Comparison of ENCODE assay signal across 1 cellular context in the genomic region with DNA sequence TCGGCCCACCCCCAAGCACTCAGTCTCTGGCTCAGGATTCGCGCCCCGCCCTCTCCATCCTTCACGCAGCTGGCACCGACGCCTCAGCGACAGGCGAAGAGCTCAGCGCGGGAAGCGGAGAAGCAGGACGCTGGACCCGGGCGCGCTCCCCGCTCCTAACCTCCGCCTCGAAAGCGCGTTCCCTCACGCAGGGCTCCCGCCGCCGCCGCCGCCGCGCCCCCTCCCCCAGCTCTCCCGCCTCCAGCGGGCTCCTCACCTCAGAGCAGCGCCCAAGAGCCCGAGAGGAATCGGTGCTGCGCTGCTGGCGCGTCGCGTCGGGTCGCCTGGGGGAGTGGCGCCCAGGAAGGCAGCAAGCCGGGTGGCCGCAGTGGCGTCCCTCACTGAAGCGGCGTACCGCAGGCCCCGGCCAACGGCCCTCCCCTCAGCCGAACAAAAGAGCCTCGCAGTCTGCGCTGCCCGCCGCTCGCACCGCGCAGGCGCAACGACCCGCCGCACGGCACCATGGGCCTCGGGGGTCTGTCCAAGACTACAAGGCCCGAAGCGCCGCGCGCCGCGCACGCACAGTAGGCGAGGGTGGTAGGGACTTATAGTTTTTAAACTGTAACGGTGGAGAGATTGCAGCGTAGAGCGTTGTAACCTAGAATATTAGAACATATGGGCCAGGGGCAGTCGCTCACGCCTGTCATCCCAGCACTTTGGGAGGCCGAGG.
TF ChIP-seq lines count a peak whose summit lies in the region.

CBX1 (minus strand) TSS at position 467 of the 709 bp plus-strand sequence. CDS start 24,474 bp downstream, outside the sequence.

TF ChIP-seq in K562, 482 proteins besides CTCF, POLR2A, EP300 and RAD21 (continued from another document and continues in another):
- TF ChIP-seq, protein P1, sequence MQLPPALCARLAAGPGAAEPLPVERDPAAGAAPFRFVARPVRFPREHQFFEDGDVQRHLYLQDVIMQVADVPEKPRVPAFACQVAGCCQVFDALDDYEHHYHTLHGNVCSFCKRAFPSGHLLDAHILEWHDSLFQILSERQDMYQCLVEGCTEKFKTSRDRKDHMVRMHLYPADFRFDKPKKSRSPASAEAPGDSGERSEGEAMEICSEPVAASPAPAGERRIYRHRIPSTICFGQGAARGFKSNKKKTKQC (CRISPR knock-in tag; IDR thresholded peaks at IDR 0.05), result peak; percentile 88
- TF ChIP-seq NR1H2 (CRISPR knock-in tag; IDR thresholded peaks at IDR 0.05) (0 out of 2 replicates have a peak, but pooled peaks have one; percentile 26), NR2C1 (IDR thresholded peaks at IDR 0.05) (peak; percentile 60; the same call in 1 of the 2 replicates), NR2C1 (tag; IDR thresholded peaks at IDR 0.05) (peak; percentile 82), SRF (CRISPR knock-in tag; IDR thresholded peaks at IDR 0.05) (peak in 1 of 2 experiments; percentile 65; a peak in 1 of 4 replicates), VEZF1 (CRISPR knock-in tag; IDR thresholded peaks at IDR 0.05) (peak; percentile 77), ZNF778 (CRISPR knock-in tag; IDR thresholded peaks at IDR 0.05) (no peak), POLR2H (tag; IDR thresholded peaks at IDR 0.05; ENCODE audit: low read depth) (peak; percentile 51; the same call in 1 of the 2 replicates), PCBP1 (IDR thresholded peaks at IDR 0.05; ENCODE audit: low read depth, low read length, poor library complexity, severe bottlenecking) (peak; percentile 75), ZNF408 (CRISPR knock-in tag; IDR thresholded peaks at IDR 0.05; ENCODE audit: low read depth) (no peak), ZNF12 (CRISPR knock-in tag; IDR thresholded peaks at IDR 0.05) (no peak; the same call in 1 of the 2 replicates), TAF1 (IDR thresholded peaks at IDR 0.05; ENCODE audit: control insufficient read depth, extremely low read depth, insufficient read depth, low read length, severe bottlenecking) (no peak), ZNF146 (CRISPR knock-in tag; IDR thresholded peaks at IDR 0.05; ENCODE audit: unreplicated experiment) (no peak), CHD4 (IDR thresholded peaks at IDR 0.05; ENCODE audit: insufficient read depth, insufficient replicate concordance, low read depth, low read length, poor library complexity, severe bottlenecking) (peak; percentile 51), AFF1 (IDR thresholded peaks at IDR 0.05; ENCODE audit: low read depth in 1 of 2, partially characterized antibody in 2 of 2) (peak in 1 of 2 experiments; percentile 94), TOE1 (IDR thresholded peaks at IDR 0.05; ENCODE audit: borderline replicate concordance) (no peak), TOE1 (CRISPR knock-in tag; IDR thresholded peaks at IDR 0.05; ENCODE audit: borderline replicate concordance, low read depth) (0 out of 2 replicates have a peak, but pooled peaks have one; percentile 69), BCOR (IDR thresholded peaks at IDR 0.05) (peak; percentile 57; the same call in 1 of the 2 replicates), THAP12 (CRISPR knock-in tag; IDR thresholded peaks at IDR 0.05) (peak; percentile 79; the same call in 1 of the 2 replicates)
- TF ChIP-seq, protein P2, sequence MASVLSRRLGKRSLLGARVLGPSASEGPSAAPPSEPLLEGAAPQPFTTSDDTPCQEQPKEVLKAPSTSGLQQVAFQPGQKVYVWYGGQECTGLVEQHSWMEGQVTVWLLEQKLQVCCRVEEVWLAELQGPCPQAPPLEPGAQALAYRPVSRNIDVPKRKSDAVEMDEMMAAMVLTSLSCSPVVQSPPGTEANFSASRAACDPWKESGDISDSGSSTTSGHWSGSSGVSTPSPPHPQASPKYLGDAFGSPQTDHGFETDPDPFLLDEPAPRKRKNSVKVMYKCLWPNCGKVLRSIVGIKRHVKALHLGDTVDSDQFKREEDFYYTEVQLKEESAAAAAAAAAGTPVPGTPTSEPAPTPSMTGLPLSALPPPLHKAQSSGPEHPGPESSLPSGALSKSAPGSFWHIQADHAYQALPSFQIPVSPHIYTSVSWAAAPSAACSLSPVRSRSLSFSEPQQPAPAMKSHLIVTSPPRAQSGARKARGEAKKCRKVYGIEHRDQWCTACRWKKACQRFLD (CRISPR knock-in tag; IDR thresholded peaks at IDR 0.05), result 0 out of 2 replicates have a peak, but pooled peaks have one; percentile 79
- TF ChIP-seq, protein P3, sequence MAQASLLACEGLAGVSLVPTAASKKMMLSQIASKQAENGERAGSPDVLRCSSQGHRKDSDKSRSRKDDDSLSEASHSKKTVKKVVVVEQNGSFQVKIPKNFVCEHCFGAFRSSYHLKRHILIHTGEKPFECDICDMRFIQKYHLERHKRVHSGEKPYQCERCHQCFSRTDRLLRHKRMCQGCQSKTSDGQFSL (CRISPR knock-in tag; IDR thresholded peaks at IDR 0.05), result no peak; the same call in 1 of the 2 replicates
- TF ChIP-seq, protein P3 (tag; IDR thresholded peaks at IDR 0.05), result no peak
- TF ChIP-seq, protein P4, sequence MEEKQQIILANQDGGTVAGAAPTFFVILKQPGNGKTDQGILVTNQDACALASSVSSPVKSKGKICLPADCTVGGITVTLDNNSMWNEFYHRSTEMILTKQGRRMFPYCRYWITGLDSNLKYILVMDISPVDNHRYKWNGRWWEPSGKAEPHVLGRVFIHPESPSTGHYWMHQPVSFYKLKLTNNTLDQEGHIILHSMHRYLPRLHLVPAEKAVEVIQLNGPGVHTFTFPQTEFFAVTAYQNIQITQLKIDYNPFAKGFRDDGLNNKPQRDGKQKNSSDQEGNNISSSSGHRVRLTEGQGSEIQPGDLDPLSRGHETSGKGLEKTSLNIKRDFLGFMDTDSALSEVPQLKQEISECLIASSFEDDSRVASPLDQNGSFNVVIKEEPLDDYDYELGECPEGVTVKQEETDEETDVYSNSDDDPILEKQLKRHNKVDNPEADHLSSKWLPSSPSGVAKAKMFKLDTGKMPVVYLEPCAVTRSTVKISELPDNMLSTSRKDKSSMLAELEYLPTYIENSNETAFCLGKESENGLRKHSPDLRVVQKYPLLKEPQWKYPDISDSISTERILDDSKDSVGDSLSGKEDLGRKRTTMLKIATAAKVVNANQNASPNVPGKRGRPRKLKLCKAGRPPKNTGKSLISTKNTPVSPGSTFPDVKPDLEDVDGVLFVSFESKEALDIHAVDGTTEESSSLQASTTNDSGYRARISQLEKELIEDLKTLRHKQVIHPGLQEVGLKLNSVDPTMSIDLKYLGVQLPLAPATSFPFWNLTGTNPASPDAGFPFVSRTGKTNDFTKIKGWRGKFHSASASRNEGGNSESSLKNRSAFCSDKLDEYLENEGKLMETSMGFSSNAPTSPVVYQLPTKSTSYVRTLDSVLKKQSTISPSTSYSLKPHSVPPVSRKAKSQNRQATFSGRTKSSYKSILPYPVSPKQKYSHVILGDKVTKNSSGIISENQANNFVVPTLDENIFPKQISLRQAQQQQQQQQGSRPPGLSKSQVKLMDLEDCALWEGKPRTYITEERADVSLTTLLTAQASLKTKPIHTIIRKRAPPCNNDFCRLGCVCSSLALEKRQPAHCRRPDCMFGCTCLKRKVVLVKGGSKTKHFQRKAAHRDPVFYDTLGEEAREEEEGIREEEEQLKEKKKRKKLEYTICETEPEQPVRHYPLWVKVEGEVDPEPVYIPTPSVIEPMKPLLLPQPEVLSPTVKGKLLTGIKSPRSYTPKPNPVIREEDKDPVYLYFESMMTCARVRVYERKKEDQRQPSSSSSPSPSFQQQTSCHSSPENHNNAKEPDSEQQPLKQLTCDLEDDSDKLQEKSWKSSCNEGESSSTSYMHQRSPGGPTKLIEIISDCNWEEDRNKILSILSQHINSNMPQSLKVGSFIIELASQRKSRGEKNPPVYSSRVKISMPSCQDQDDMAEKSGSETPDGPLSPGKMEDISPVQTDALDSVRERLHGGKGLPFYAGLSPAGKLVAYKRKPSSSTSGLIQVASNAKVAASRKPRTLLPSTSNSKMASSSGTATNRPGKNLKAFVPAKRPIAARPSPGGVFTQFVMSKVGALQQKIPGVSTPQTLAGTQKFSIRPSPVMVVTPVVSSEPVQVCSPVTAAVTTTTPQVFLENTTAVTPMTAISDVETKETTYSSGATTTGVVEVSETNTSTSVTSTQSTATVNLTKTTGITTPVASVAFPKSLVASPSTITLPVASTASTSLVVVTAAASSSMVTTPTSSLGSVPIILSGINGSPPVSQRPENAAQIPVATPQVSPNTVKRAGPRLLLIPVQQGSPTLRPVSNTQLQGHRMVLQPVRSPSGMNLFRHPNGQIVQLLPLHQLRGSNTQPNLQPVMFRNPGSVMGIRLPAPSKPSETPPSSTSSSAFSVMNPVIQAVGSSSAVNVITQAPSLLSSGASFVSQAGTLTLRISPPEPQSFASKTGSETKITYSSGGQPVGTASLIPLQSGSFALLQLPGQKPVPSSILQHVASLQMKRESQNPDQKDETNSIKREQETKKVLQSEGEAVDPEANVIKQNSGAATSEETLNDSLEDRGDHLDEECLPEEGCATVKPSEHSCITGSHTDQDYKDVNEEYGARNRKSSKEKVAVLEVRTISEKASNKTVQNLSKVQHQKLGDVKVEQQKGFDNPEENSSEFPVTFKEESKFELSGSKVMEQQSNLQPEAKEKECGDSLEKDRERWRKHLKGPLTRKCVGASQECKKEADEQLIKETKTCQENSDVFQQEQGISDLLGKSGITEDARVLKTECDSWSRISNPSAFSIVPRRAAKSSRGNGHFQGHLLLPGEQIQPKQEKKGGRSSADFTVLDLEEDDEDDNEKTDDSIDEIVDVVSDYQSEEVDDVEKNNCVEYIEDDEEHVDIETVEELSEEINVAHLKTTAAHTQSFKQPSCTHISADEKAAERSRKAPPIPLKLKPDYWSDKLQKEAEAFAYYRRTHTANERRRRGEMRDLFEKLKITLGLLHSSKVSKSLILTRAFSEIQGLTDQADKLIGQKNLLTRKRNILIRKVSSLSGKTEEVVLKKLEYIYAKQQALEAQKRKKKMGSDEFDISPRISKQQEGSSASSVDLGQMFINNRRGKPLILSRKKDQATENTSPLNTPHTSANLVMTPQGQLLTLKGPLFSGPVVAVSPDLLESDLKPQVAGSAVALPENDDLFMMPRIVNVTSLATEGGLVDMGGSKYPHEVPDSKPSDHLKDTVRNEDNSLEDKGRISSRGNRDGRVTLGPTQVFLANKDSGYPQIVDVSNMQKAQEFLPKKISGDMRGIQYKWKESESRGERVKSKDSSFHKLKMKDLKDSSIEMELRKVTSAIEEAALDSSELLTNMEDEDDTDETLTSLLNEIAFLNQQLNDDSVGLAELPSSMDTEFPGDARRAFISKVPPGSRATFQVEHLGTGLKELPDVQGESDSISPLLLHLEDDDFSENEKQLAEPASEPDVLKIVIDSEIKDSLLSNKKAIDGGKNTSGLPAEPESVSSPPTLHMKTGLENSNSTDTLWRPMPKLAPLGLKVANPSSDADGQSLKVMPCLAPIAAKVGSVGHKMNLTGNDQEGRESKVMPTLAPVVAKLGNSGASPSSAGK (IDR thresholded peaks at IDR 0.05), result peak; percentile 59; the same call in 1 of the 2 replicates
